ENCODE assay signal across 1 cellular context in genomic region chr5:108078345-108078744, GRCh38.
TF ChIP-seq lines count a peak whose summit lies in the region.

No MANE protein-coding gene starts in this region.

TF ChIP-seq in WTC11, 78 proteins besides CTCF, POLR2A, EP300 and RAD21 (continued from another document):
- TF ChIP-seq MYBL2 (CRISPR knock-in tag; IDR thresholded peaks at IDR 0.05): no peak
- no peak for TF ChIP-seq ZNF263 (CRISPR knock-in tag; IDR thresholded peaks at IDR 0.05; ENCODE audit: low read depth)
- no peak for TF ChIP-seq NR1H2 (CRISPR knock-in tag; IDR thresholded peaks at IDR 0.05)
- TF ChIP-seq CBFB (CRISPR knock-in tag; IDR thresholded peaks at IDR 0.05; ENCODE audit: low read depth): no peak
- TF ChIP-seq MLX (CRISPR knock-in tag; IDR thresholded peaks at IDR 0.05): no peak
- no peak for TF ChIP-seq GABPB1 (CRISPR knock-in tag; IDR thresholded peaks at IDR 0.05)
